Comparison of ENCODE assay signal across 1 cellular context in the genomic region with DNA sequence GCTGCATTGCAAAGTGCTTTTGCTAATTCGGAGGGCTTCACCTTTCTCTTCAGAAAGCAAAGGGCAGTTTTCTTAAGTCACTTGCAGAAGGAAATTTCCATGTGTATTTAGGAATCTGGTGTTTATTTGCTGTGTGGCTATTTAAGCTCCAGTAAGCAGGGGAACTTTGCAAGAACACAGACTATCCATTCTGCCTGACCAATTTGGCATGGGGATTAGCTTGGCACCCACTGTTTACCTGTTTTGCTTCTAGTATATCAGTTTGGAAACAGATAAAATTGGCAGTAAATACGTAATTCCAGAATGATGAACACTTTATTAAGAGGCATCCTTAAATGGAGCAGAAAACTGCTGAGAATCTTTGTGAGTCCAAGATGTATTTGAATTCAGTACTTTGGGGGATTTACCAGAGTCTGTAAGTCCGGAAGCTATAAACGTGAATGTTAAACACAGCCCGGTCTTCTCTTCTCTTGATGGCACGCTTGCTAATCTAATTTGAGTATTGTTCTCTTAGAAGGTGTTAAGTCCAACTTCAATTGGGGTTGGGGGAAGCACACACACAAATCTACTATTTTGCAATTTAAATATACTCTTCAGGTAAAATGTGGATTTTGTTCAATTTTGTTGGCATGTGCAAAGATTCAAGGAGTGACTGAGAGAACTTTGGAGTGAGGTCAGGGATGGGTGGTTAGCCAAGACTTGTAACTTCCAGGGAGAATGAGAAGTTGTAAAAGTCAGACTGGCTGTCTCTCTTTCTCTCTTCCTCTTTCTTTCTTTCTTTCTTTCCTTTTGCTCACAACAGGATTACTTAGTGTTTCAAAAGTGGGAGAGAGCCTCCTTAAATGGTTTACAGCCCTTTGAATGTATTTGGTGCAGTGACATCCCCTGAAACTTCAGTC.
TF ChIP-seq lines count a peak whose summit lies in the region.

No MANE protein-coding gene starts in this region.

TF ChIP-seq in GM12878, 131 proteins besides CTCF, POLR2A, EP300 and RAD21 (continued from another document):
- TF ChIP-seq E2F4 (IDR thresholded peaks at IDR 0.05; ENCODE audit: low read depth, low read length) = no peak
- TF ChIP-seq MTA3 (IDR thresholded peaks at IDR 0.05; ENCODE audit: borderline replicate concordance, low read length) = no peak
- no peak for TF ChIP-seq CHD2 (IDR thresholded peaks at IDR 0.05; ENCODE audit: borderline replicate concordance, low read depth, low read length)
- 0 out of 2 replicates have a peak, but pooled peaks have one; percentile 11 for TF ChIP-seq MLLT1 (IDR thresholded peaks at IDR 0.05)
- peak; percentile 22 for TF ChIP-seq POLR2AphosphoS5 (IDR thresholded peaks at IDR 0.05; ENCODE audit: low read length)
- TF ChIP-seq, protein P1, sequence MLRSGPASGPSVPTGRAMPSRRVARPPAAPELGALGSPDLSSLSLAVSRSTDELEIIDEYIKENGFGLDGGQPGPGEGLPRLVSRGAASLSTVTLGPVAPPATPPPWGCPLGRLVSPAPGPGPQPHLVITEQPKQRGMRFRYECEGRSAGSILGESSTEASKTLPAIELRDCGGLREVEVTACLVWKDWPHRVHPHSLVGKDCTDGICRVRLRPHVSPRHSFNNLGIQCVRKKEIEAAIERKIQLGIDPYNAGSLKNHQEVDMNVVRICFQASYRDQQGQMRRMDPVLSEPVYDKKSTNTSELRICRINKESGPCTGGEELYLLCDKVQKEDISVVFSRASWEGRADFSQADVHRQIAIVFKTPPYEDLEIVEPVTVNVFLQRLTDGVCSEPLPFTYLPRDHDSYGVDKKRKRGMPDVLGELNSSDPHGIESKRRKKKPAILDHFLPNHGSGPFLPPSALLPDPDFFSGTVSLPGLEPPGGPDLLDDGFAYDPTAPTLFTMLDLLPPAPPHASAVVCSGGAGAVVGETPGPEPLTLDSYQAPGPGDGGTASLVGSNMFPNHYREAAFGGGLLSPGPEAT (IDR thresholded peaks at IDR 0.05; ENCODE audit: low read depth) = no peak
- no peak for TF ChIP-seq GABPA (IDR thresholded peaks at IDR 0.05; ENCODE audit: low read depth)
- TF ChIP-seq RCOR1 (conservative IDR thresholded peaks at IDR 0.05; ENCODE audit: low read depth, low read length) = no peak
- TF ChIP-seq CBX3 (IDR thresholded peaks at IDR 0.05; ENCODE audit: borderline replicate concordance, low read depth) = no peak
